ENCODE assay signal across 12 cellular contexts in the genomic region with DNA sequence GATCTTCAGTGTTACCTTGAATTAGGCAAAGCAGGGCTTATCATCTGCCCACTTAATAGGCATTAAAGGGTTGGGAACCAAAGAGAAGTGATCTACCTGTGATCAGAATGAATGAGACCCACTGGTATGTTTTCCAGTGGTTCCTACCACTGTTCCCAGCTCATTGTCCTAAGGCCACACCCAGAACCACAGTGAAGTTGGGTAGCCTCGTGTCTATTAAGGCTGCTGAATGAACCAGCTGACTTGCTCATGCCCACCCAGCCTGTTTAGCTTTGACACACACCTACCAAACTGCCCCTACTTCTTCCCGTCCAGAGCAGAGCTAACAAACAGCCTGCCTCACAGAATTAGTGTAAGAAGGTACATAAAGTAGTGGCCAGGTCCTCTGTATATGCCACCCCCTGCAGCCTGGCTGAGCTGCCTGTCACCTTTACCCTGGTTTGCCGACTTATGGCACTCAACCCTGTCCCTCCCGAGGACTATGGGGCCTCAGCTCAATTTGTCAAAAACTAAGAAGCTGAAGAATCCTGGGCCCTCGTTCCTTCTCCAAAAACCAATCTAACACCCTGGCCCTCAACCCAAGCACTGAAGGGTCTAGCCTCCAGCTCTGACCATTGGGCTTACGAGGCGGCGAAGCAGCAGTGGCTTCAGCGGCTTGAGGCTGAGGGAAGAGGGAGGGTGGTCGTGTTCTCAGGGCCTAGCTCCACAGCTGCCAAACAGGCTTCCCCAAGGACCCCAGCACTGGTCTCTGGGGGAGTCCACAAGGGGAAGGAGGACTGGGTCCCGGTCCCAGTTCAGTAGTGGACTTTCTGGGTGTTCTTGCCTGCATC. TPM values are rescaled to one million over a fixed set of nuclear protein-coding genes. Genes with fewer than 3 reads are reported as not detected.
DNase-seq lines count a peak whose midpoint lies in the region; ATAC-seq and TF ChIP-seq lines count a peak whose summit lies in the region.
"Had no signal": no experiment of that assay in that cellular context is flagged by ENCODE, and none has a peak within 500 bp of the region (broad histone marks: within the 10 kb centered on the region; RNA-seq: fewer than 3 reads in every experiment).

No MANE protein-coding gene starts in this region.

- H3K27me3 ChIP-seq in left ventricle myocardium inferior (ENCODE audit: low read depth) (no peaks in the 10 kb centered on the region), Panc1 (ENCODE audit: control insufficient read depth, insufficient read depth, low read length) (no peaks in the 10 kb centered on the region)
- H3K27me3 ChIP-seq: body of pancreas had no signal

- H3K27ac ChIP-seq in left ventricle myocardium inferior (replicated peaks) (peak overlapping the region; percentile 54), Panc1 (ENCODE audit: low read length) (no peak overlapping the region)
- H3K27ac ChIP-seq: body of pancreas had no signal

- H3K4me1 ChIP-seq in left ventricle myocardium inferior (peaks cover 17% of the 10 kb centered on the region), Panc1 (ENCODE audit: control insufficient read depth, insufficient read depth, low read length) (no peaks in the 10 kb centered on the region)
- H3K4me1 ChIP-seq: body of pancreas had no signal

- intact Hi-C loops in left ventricle myocardium inferior (cut with micrococcal nuclease) (no loop called here), Right ventricle myocardium inferior (cut with DNase I) (no loop called here), Panc1 (cut with micrococcal nuclease; ENCODE audit: unreplicated experiment) (no loop called here)

- TF ChIP-seq CTCF in left ventricle myocardium inferior (IDR thresholded peaks at IDR 0.05; ENCODE audit: borderline replicate concordance) = no peak
- no peak for TF ChIP-seq CTCF in Panc1 (IDR thresholded peaks at IDR 0.05)
- no peak for TF ChIP-seq CTCF in epithelial cell of esophagus (IDR thresholded peaks at IDR 0.05; ENCODE audit: insufficient read depth, low read depth, low read length, missing control alignments)

- H3K9me3 ChIP-seq in left ventricle myocardium inferior (replicated peaks) (no peaks in the 10 kb centered on the region), Panc1 (ENCODE audit: control insufficient read depth, insufficient read depth, low read depth, low read length) (no peaks in the 10 kb centered on the region)
- H3K9me3 ChIP-seq: body of pancreas had no signal

- POLR2A ChIA-PET in Panc1 (lab: Charles Lee) = no interaction called here

- CTCF ChIA-PET in Panc1 (lab: Charles Lee) = no interaction called here

- H3K36me3 ChIP-seq in left ventricle myocardium inferior (peaks cover 26% of the 10 kb centered on the region), Panc1 (ENCODE audit: control insufficient read depth, insufficient read depth, low read length) (peaks cover 6% of the 10 kb centered on the region; the same call in 1 of the 2 replicates)

- DNase-seq in left ventricle myocardium inferior (no peak), Right ventricle myocardium inferior (ENCODE audit: missing footprints) (no peak), Panc1 (ENCODE audit: low read depth, low spot score) (no peak), epithelial cell of esophagus (ENCODE audit: low read depth) (peak; percentile 13), NCI-H748 (lab: John Stamatoyannopoulos, UW; ENCODE audit: unreplicated experiment) (no peak), mesenteric fat pad (ENCODE audit: low spot score) (no peak), amniotic stem cell (lab: John Stamatoyannopoulos, UW) (no peak), cerebellar nuclear complex (lab: John Stamatoyannopoulos, UW) (no peak)
- DNase-seq: activated CD4-positive, alpha-beta T cell treated with anti-CD3 and anti-CD28 coated beads for 1 hour; body of pancreas; NCI-H146 had no signal

- H3K4me3 ChIP-seq in left ventricle myocardium inferior (no peak overlapping the region), Panc1 (ENCODE audit: low read depth in 2 of 2, low read length in 2 of 2) (no peak overlapping the region), epithelial cell of esophagus (ENCODE audit: low read length) (no peak overlapping the region)
- H3K4me3 ChIP-seq: body of pancreas had no signal

- no peak for ATAC-seq in Right ventricle myocardium inferior
- peak; percentile 23; the same call in 1 of the 2 replicates for ATAC-seq in Panc1
- ATAC-seq: body of pancreas had no signal

- no TSS peak for BruUV-seq in Panc1 (replicated peaks; lab: Mats Ljungman, UMichigan)

- in situ Hi-C loops in Panc1 (cut with HindIII; ENCODE audit: low pct_unique_long_range_greater_than_20kb, low sequenced_read_pairs) = no loop called here

RNA-seq across cellular contexts. Expression of a gene that starts 9.8 kb away (rescaled TPM):
- 23.4 TPM for total RNA-seq in left ventricle myocardium inferior
- 36.4 TPM for total RNA-seq in Right ventricle myocardium inferior
- 68.8 TPM for total RNA-seq in Panc1 (2021; ENCODE audit: unreplicated experiment)
- polyA plus RNA-seq in Panc1 (2012; ENCODE audit: insufficient read length) = 62.6 TPM
- total RNA-seq in mesenteric fat pad = 76.8 TPM

RNA-seq across cellular contexts. Expression of a gene that starts 22.0 kb away (rescaled TPM):
- total RNA-seq in left ventricle myocardium inferior = not detected
- total RNA-seq in Right ventricle myocardium inferior = not detected
- not detected for total RNA-seq in Panc1 (2021; ENCODE audit: unreplicated experiment)
- not detected for polyA plus RNA-seq in Panc1 (2012; ENCODE audit: insufficient read length)
- not detected for total RNA-seq in mesenteric fat pad
- polyA plus RNA-seq: esophagus had no signal

RNA-seq across cellular contexts. Expression of a gene that starts 36.0 kb away (rescaled TPM):
- total RNA-seq in left ventricle myocardium inferior = 2.7 TPM
- 13.1 TPM for total RNA-seq in Right ventricle myocardium inferior
- 0.46 TPM for total RNA-seq in Panc1 (2021; ENCODE audit: unreplicated experiment)
- 0.50 TPM for polyA plus RNA-seq in Panc1 (2012; ENCODE audit: insufficient read length)
- total RNA-seq in mesenteric fat pad = 2.7 TPM
